Comparison of ENCODE assay signal across 1 cellular context in genomic region chrX:153927936-153928760, GRCh38.
TF ChIP-seq lines count a peak whose summit lies in the region.

No MANE protein-coding gene starts in this region.

TF ChIP-seq in HEK293, 187 proteins besides CTCF, POLR2A, EP300 and RAD21 (continued from another document and continues in another):
- TF ChIP-seq ZNF248 (tag by site-specific recombination; IDR thresholded peaks at IDR 0.05), result no peak
- no peak for TF ChIP-seq ZNF391 (tag by site-specific recombination; IDR thresholded peaks at IDR 0.05; ENCODE audit: borderline replicate concordance, low read depth)
- peak; percentile 98 for TF ChIP-seq ZBTB26 (tag by site-specific recombination; optimal IDR thresholded peaks at IDR 0.05)
- no peak for TF ChIP-seq ZNF560 (tag by site-specific recombination; IDR thresholded peaks at IDR 0.05; ENCODE audit: borderline replicate concordance)
- TF ChIP-seq BCL11B (tag by site-specific recombination; IDR thresholded peaks at IDR 0.05; ENCODE audit: low read depth), result 0 out of 2 replicates have a peak, but pooled peaks have one; percentile 30
- TF ChIP-seq ZNF10 (tag by site-specific recombination; IDR thresholded peaks at IDR 0.05), result 0 out of 2 replicates have a peak, but pooled peaks have one; percentile 45
- TF ChIP-seq KLF17 (tag by site-specific recombination; IDR thresholded peaks at IDR 0.05), result no peak
- TF ChIP-seq ZNF354C (tag by site-specific recombination; IDR thresholded peaks at IDR 0.05; ENCODE audit: borderline replicate concordance, low read depth), result no peak
- TF ChIP-seq PRDM10 (tag by site-specific recombination; IDR thresholded peaks at IDR 0.05), result no peak; the same call in 1 of the 2 replicates
- no peak for TF ChIP-seq REST (tag by site-specific recombination; IDR thresholded peaks at IDR 0.05)
- 0 out of 2 replicates have a peak, but pooled peaks have one; percentile 38 for TF ChIP-seq TRIM28 (IDR thresholded peaks at IDR 0.05; ENCODE audit: borderline replicate concordance, low read length)
- TF ChIP-seq ZBTB48 (tag by site-specific recombination; IDR thresholded peaks at IDR 0.05), result peak; percentile 70; the same call in 1 of the 2 replicates
- TF ChIP-seq KLF9 (tag by site-specific recombination; IDR thresholded peaks at IDR 0.05; ENCODE audit: low read depth), result peak; percentile 81
- TF ChIP-seq AEBP2 (tag by site-specific recombination; IDR thresholded peaks at IDR 0.05; ENCODE audit: borderline replicate concordance), result no peak
- TF ChIP-seq ZNF404 (tag by site-specific recombination; IDR thresholded peaks at IDR 0.05), result no peak
- no peak for TF ChIP-seq ZNF16 (tag by site-specific recombination; IDR thresholded peaks at IDR 0.05; ENCODE audit: low read depth)
- TF ChIP-seq KLF16 (tag by site-specific recombination; IDR thresholded peaks at IDR 0.05), result no peak
- TF ChIP-seq ZNF266 (tag by site-specific recombination; IDR thresholded peaks at IDR 0.05; ENCODE audit: low read depth), result no peak
- TF ChIP-seq ZNF600 (tag by site-specific recombination; IDR thresholded peaks at IDR 0.05), result peak; percentile 98
- no peak for TF ChIP-seq INSM2 (tag by site-specific recombination; IDR thresholded peaks at IDR 0.05)
- peak; percentile 81 for TF ChIP-seq HIC1 (tag by site-specific recombination; IDR thresholded peaks at IDR 0.05)
- TF ChIP-seq ZNF645 (tag by site-specific recombination; IDR thresholded peaks at IDR 0.05), result no peak
- TF ChIP-seq ZBTB6 (tag by site-specific recombination; IDR thresholded peaks at IDR 0.05), result no peak; the same call in 1 of the 2 replicates
- peak; percentile 2; the same call in 1 of the 2 replicates for TF ChIP-seq ZNF146 (tag by site-specific recombination; IDR thresholded peaks at IDR 0.05)
- TF ChIP-seq ZNF341 (tag by site-specific recombination; IDR thresholded peaks at IDR 0.05; ENCODE audit: low read depth), result peak; percentile 19
- no peak for TF ChIP-seq ZNF571 (tag by site-specific recombination; IDR thresholded peaks at IDR 0.05)
- no peak for TF ChIP-seq ZNF501 (tag by site-specific recombination; IDR thresholded peaks at IDR 0.05)
- TF ChIP-seq MEIS1 (CRISPR knock-in tag; IDR thresholded peaks at IDR 0.05; ENCODE audit: borderline replicate concordance), result no peak
- TF ChIP-seq ZBTB11 (tag by site-specific recombination; conservative IDR thresholded peaks at IDR 0.05; ENCODE audit: low read depth), result peak; percentile 91
- TF ChIP-seq BCL6B (tag by site-specific recombination; IDR thresholded peaks at IDR 0.05), result no peak
- TF ChIP-seq ZNF677 (tag by site-specific recombination; IDR thresholded peaks at IDR 0.05), result peak; percentile 50; the same call in 1 of the 2 replicates
